Comparison of ENCODE assay signal across 25 cellular contexts in the genomic region with DNA sequence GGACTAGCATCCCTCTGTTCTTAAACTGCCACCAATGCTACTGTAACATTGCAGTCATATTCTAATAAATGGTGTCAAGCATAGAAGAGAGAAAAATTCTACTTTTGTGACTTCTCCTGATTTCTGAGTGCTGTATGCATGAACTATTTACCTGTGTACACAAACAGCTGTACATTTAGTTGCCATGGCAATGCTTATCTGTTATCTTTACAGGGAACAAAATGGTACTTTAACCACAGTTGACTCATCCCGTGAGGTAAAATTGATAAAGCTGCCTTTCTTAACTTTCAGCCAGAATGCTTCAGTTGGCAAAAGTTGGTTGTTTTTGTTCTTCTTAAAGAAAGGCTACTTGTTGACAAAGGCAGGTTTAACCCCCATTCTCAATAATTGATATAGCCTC.
DNase-seq lines count a peak whose midpoint lies in the region; ATAC-seq, FAIRE-seq and TF ChIP-seq lines count a peak whose summit lies in the region.
"Had no signal": no experiment of that assay in that cellular context is flagged by ENCODE, and none has a peak within 500 bp of the region (broad histone marks: within the 10 kb centered on the region; RNA-seq: fewer than 3 reads in every experiment).

No MANE protein-coding gene starts in this region.

- H3K79me2 ChIP-seq in astrocyte (ENCODE audit: insufficient read depth, low read length) = no peaks in the 10 kb centered on the region

- no peaks in the 10 kb centered on the region for H3K9me3 ChIP-seq in astrocyte (ENCODE audit: insufficient read depth, low read depth, low read length)
- H3K9me3 ChIP-seq: esophagus squamous epithelium, left ventricle myocardium inferior, prostate gland, tibial nerve had no signal

- FAIRE-seq in astrocyte (lab: Jason Lieb, UNC) = peak; percentile 41
- FAIRE-seq: GM18507, H54 had no signal

- H3K36me3 ChIP-seq in astrocyte (ENCODE audit: insufficient read depth, low read length) = no peaks in the 10 kb centered on the region
- H3K36me3 ChIP-seq: esophagus squamous epithelium, left ventricle myocardium inferior, prostate gland, tibial nerve had no signal

- H3K4me1 ChIP-seq in astrocyte (ENCODE audit: insufficient read depth, low read length) = no peaks in the 10 kb centered on the region
- H3K4me1 ChIP-seq: esophagus squamous epithelium, left ventricle myocardium inferior, prostate gland, tibial nerve had no signal

- no peak overlapping the region for H2AFZ ChIP-seq in astrocyte (ENCODE audit: low read depth, low read length)

- H3K27ac Mint-ChIP-seq in astrocyte (ENCODE audit: unreplicated experiment) = no peak overlapping the region
- H3K27ac Mint-ChIP-seq: activated CD8-positive, alpha-beta T cell treated with anti-CD3 and anti-CD28 coated beads for 36 hours had no signal

- ATAC-seq in GM18870 (IDR thresholded peaks at IDR 0.05; ENCODE audit: unreplicated experiment) (peak; percentile 46), HG03342 (IDR thresholded peaks at IDR 0.05; ENCODE audit: unreplicated experiment) (peak; percentile 65), GM19455 (IDR thresholded peaks at IDR 0.05; ENCODE audit: unreplicated experiment) (no peak)
- ATAC-seq: activated CD8-positive, alpha-beta T cell treated with anti-CD3 and anti-CD28 coated beads for 36 hours had no signal

- no peaks in the 10 kb centered on the region for H3K4me1 Mint-ChIP-seq in astrocyte (ENCODE audit: low read depth, unreplicated experiment)
- H3K4me1 Mint-ChIP-seq: neural crest cell had no signal

- no peak overlapping the region for H3K4me3 Mint-ChIP-seq in astrocyte (ENCODE audit: unreplicated experiment)
- H3K4me3 Mint-ChIP-seq: activated CD8-positive, alpha-beta T cell treated with anti-CD3 and anti-CD28 coated beads for 36 hours; neural crest cell had no signal

- no peaks in the 10 kb centered on the region for H3K27me3 Mint-ChIP-seq in astrocyte (ENCODE audit: low read depth, unreplicated experiment)
- H3K27me3 Mint-ChIP-seq: activated CD8-positive, alpha-beta T cell treated with anti-CD3 and anti-CD28 coated beads for 36 hours had no signal

- no peak overlapping the region for H3K4me2 ChIP-seq in astrocyte (ENCODE audit: low read length)

- H3K36me3 Mint-ChIP-seq in astrocyte (ENCODE audit: low read depth, unreplicated experiment) = no peaks in the 10 kb centered on the region

- no peaks in the 10 kb centered on the region for H3K9me3 Mint-ChIP-seq in astrocyte (ENCODE audit: unreplicated experiment)
- H3K9me3 Mint-ChIP-seq: activated CD8-positive, alpha-beta T cell treated with anti-CD3 and anti-CD28 coated beads for 36 hours; neural crest cell had no signal

- H3K4me3 ChIP-seq in astrocyte (ENCODE audit: insufficient read depth, low read depth, low read length) = no peak overlapping the region
- H3K4me3 ChIP-seq: esophagus squamous epithelium, left ventricle myocardium inferior, prostate gland, tibial nerve had no signal

- no peak for TF ChIP-seq CTCF in astrocyte (IDR thresholded peaks at IDR 0.05; ENCODE audit: insufficient read depth, low read depth, low read length)

- H4K20me1 ChIP-seq in astrocyte (ENCODE audit: insufficient read depth, low read length) = no peaks in the 10 kb centered on the region

- no peaks in the 10 kb centered on the region for H3K27me3 ChIP-seq in astrocyte (ENCODE audit: insufficient read depth, low read length)
- H3K27me3 ChIP-seq: esophagus squamous epithelium, tibial nerve had no signal

- no peak overlapping the region for H3K27ac ChIP-seq in astrocyte (ENCODE audit: low read depth, low read length)
- H3K27ac ChIP-seq: esophagus squamous epithelium, left ventricle myocardium inferior, prostate gland, RWPE1, tibial nerve had no signal

- peak; percentile 16 for DNase-seq in astrocyte (ENCODE audit: low read depth)
- peak; percentile 12 for DNase-seq in iris pigment epithelial cell (ENCODE audit: low read depth)
- DNase-seq in stimulated activated CD4-positive, alpha-beta T cell treated with anti-CD3 and anti-CD28 coated beads, Interleukin-4, amount 100 ng/mL, for 4 hours = no peak
- DNase-seq in EL = no peak
- DNase-seq: activated CD4-positive, CD25-positive, alpha-beta regulatory T cell; activated CD8-positive, alpha-beta T cell treated with anti-CD3 and anti-CD28 coated beads for 36 hours; amygdala; DND-41; effector memory CD4-positive, alpha-beta T cell; esophagus squamous epithelium; left ventricle myocardium inferior; NCI-H1417 treated with DMSO at 0.1 percent for 48 hours; NCI-H524; stimulated activated CD4-positive, alpha-beta T cell treated with anti-CD3 and anti-CD28 coated beads, Interleukin-1b, Interleukin-23, amount 100 ng/mL, for 48 hours; stimulated activated naive CD4-positive, alpha-beta T cell treated with Interleukin-2 at 50 U/mL for 16 hours; T-helper 9 cell had no signal

- H3K9ac ChIP-seq in astrocyte (ENCODE audit: low read length) = no peak overlapping the region

Comparison
In these comparisons a context has a peak if more than half of its experiments do, and no peak if none do; other contexts are left out.
1. DNase-seq: peak in astrocyte (single experiment) and iris pigment epithelial cell (single experiment); none in stimulated activated CD4-positive, alpha-beta T cell treated with anti-CD3 and anti-CD28 coated beads, Interleukin-4, amount 100 ng/mL, for 4 hours (0 of 2) and EL (single experiment).